Comparison of ENCODE assay signal across 20 cellular contexts in genomic region chr12:61137677-61138380, GRCh38.
DNase-seq lines count a peak whose midpoint lies in the region; ATAC-seq and TF ChIP-seq lines count a peak whose summit lies in the region.
"Had no signal": no experiment of that assay in that cellular context is flagged by ENCODE, and none has a peak within 500 bp of the region (broad histone marks: within the 10 kb centered on the region; RNA-seq: fewer than 3 reads in every experiment).

No MANE protein-coding gene starts in this region.

- H3K36me3 Mint-ChIP-seq in endothelial cell (ENCODE audit: low read depth, unreplicated experiment): peaks cover 3% of the 10 kb centered on the region
- H3K36me3 Mint-ChIP-seq: CD14-positive monocyte; CD4-positive, alpha-beta memory T cell had no signal

- ATAC-seq in Right ventricle myocardium inferior: peak; percentile 81
- ATAC-seq in left ventricle myocardium superior: peak; percentile 97
- ATAC-seq in HG02885 (IDR thresholded peaks at IDR 0.05; ENCODE audit: poor library complexity, unreplicated experiment): no peak
- ATAC-seq: A549, HCT116 had no signal

- H3K4me1 Mint-ChIP-seq in endothelial cell (ENCODE audit: unreplicated experiment): peaks cover 16% of the 10 kb centered on the region
- H3K4me1 Mint-ChIP-seq: CD4-positive, alpha-beta memory T cell had no signal

- no peak for TF ChIP-seq CTCF in right atrium auricular region (IDR thresholded peaks at IDR 0.05)
- no peak for TF ChIP-seq CTCF in endothelial cell (IDR thresholded peaks at IDR 0.05; ENCODE audit: unreplicated experiment)

- H3K27ac Mint-ChIP-seq in endothelial cell (ENCODE audit: unreplicated experiment): peak overlapping the region; percentile 92
- H3K27ac Mint-ChIP-seq: CD14-positive monocyte; CD4-positive, alpha-beta memory T cell; HFFc6 had no signal

- no peaks in the 10 kb centered on the region for H3K4me1 ChIP-seq in right atrium auricular region
- H3K4me1 ChIP-seq in BLaER1 treated with 17β-estradiol and CSF1 and Interleukin-3, amounts not matched to agents 10 nM and 100 nM: peaks cover 0 to 26% (median 14%) of the 10 kb centered on the region in 10 experiments; a peak in 16 of 20 replicates
- H3K4me1 ChIP-seq: A549 had no signal

- H3K27me3 Mint-ChIP-seq in endothelial cell (ENCODE audit: unreplicated experiment): peaks cover 4% of the 10 kb centered on the region
- H3K27me3 Mint-ChIP-seq: CD4-positive, alpha-beta memory T cell had no signal

- no peak overlapping the region for H3K4me3 Mint-ChIP-seq in endothelial cell (ENCODE audit: unreplicated experiment)
- H3K4me3 Mint-ChIP-seq: CD14-positive monocyte; CD4-positive, alpha-beta memory T cell; HFFc6 had no signal

- H3K9ac ChIP-seq in BLaER1 treated with 17β-estradiol and CSF1 and Interleukin-3, amounts not matched to agents 10 nM and 100 nM: peak overlapping the region in 3 of 11 experiments; percentile 1 to 34 (median 19); a peak in 2 of 22 replicates

- DNase-seq in Right ventricle myocardium inferior (ENCODE audit: missing footprints) (no peak), right atrium auricular region (ENCODE audit: low spot score) (no peak), endothelial cell (ENCODE audit: low spot score) (no peak), left ventricle myocardium superior (no peak), NOMO-1 (lab: John Stamatoyannopoulos, UW; ENCODE audit: unreplicated experiment in 2 of 2) (no peak), NCI-H1694 treated with DMSO at 0.1 percent for 48 hours (lab: John Stamatoyannopoulos, UW) (no peak)
- DNase-seq: AML-193; CD4-positive, alpha-beta memory T cell; DMS153; DMS79 treated with DMSO at 0.1 percent for 48 hours; GF-D8; GOT3; H7; HFFc6 had no signal

- no peaks in the 10 kb centered on the region for H4K20me1 ChIP-seq in BLaER1 treated with 17β-estradiol and CSF1 and Interleukin-3, amounts not matched to agents 10 nM and 100 nM

- no peaks in the 10 kb centered on the region for H3K27me3 ChIP-seq in right atrium auricular region
- H3K27me3 ChIP-seq in BLaER1 treated with 17β-estradiol and CSF1 and Interleukin-3, amounts not matched to agents 10 nM and 100 nM: no peaks in the 10 kb centered on the region

- no peak overlapping the region for H3K27ac ChIP-seq in right atrium auricular region
- peak overlapping the region in 8 of 11 experiments; percentile 51 to 72 (median 69); a peak in 14 of 22 replicates for H3K27ac ChIP-seq in BLaER1 treated with 17β-estradiol and CSF1 and Interleukin-3, amounts not matched to agents 10 nM and 100 nM
- H3K27ac ChIP-seq: 22Rv1, A549 had no signal

- peaks cover 4% of the 10 kb centered on the region for H3K9me3 Mint-ChIP-seq in endothelial cell (ENCODE audit: unreplicated experiment)

- H3K9me3 ChIP-seq in right atrium auricular region: no peaks in the 10 kb centered on the region
- H3K9me3 ChIP-seq in BLaER1 treated with 17β-estradiol and CSF1 and Interleukin-3, amounts not matched to agents 10 nM and 100 nM (replicated peaks in 1 of 11): peaks cover 0 to 15% (median 0%) of the 10 kb centered on the region in 11 experiments; a peak in 6 of 22 replicates
- H3K9me3 ChIP-seq: A549 had no signal

- no peaks in the 10 kb centered on the region for H3K36me3 ChIP-seq in right atrium auricular region
- no peaks in the 10 kb centered on the region for H3K36me3 ChIP-seq in BLaER1 treated with 17β-estradiol and CSF1 and Interleukin-3, amounts not matched to agents 10 nM and 100 nM

- intact Hi-C loops in Right ventricle myocardium inferior (cut with DNase I): no loop called here
- intact Hi-C loops in left ventricle myocardium superior (cut with micrococcal nuclease): no loop called here

- peak overlapping the region in 9 of 11 experiments; percentile 12 to 72 (median 50); a peak in 17 of 22 replicates for H3K4me2 ChIP-seq in BLaER1 treated with 17β-estradiol and CSF1 and Interleukin-3, amounts not matched to agents 10 nM and 100 nM
- H3K4me2 ChIP-seq: A549 had no signal

- H3K4me3 ChIP-seq in right atrium auricular region: no peak overlapping the region
- H3K4me3 ChIP-seq in BLaER1 treated with 17β-estradiol and CSF1 and Interleukin-3, amounts not matched to agents 10 nM and 100 nM: no peak overlapping the region; a peak in 1 of 20 replicates
- H3K4me3 ChIP-seq: A549 had no signal

Comparison
In these comparisons a context has a peak if more than half of its experiments do, and no peak if none do; other contexts are left out.
1. H3K27ac ChIP-seq: peak in BLaER1 treated with 17β-estradiol and CSF1 and Interleukin-3, amounts not matched to agents 10 nM and 100 nM (8 of 11); none in right atrium auricular region (0 of 2).